Comparison of ENCODE assay signal across 1 cellular context in genomic region chr19:47013041-47013517, GRCh38.
A peak's percentile ranks its signal among the peaks of the same experiment; 100 is the strongest.
TF ChIP-seq lines count a peak whose summit lies in the region.

No MANE protein-coding gene starts in this region.

TF ChIP-seq in K562, 482 proteins besides CTCF, POLR2A, EP300 and RAD21 (continued from another document and continues in another):
- TF ChIP-seq JUND (IDR thresholded peaks at IDR 0.05; ENCODE audit: borderline replicate concordance, low read depth, low read length) (peak; percentile 37; the same call in 1 of the 2 replicates), JUND (tag; IDR thresholded peaks at IDR 0.05; ENCODE audit: borderline replicate concordance, low read depth, low read length) (no peak), POU5F1 (IDR thresholded peaks at IDR 0.05; ENCODE audit: borderline replicate concordance, low read depth, low read length, partially characterized antibody) (no peak), STAG1 (CRISPR knock-in tag; IDR thresholded peaks at IDR 0.05; ENCODE audit: borderline replicate concordance) (peak; percentile 87; the same call in 1 of the 2 replicates), CXXC5 (CRISPR knock-in tag; IDR thresholded peaks at IDR 0.05) (peak; percentile 53; the same call in 1 of the 2 replicates), MTA1 (IDR thresholded peaks at IDR 0.05; ENCODE audit: borderline replicate concordance) (peak; percentile 19; the same call in 1 of the 2 replicates), TRIM25 (IDR thresholded peaks at IDR 0.05; ENCODE audit: borderline replicate concordance) (no peak), PCBP2 (IDR thresholded peaks at IDR 0.05; ENCODE audit: low read depth, low read length, poor library complexity, severe bottlenecking) (no peak), PPARD (CRISPR knock-in tag; IDR thresholded peaks at IDR 0.05) (no peak), THRAP3 (IDR thresholded peaks at IDR 0.05; ENCODE audit: borderline replicate concordance) (no peak), SNAPC5 (CRISPR knock-in tag; IDR thresholded peaks at IDR 0.05) (no peak), ZNF184 (CRISPR knock-in tag; IDR thresholded peaks at IDR 0.05) (no peak), MYNN (IDR thresholded peaks at IDR 0.05) (peak; percentile 55; the same call in 1 of the 2 replicates), MYNN (CRISPR knock-in tag; IDR thresholded peaks at IDR 0.05) (no peak), ARID2 (IDR thresholded peaks at IDR 0.05) (peak; percentile 85), ZNF445 (CRISPR knock-in tag; IDR thresholded peaks at IDR 0.05; ENCODE audit: low read depth) (no peak), RBFOX2 (IDR thresholded peaks at IDR 0.05; ENCODE audit: low read depth, low read length) (0 out of 2 replicates have a peak, but pooled peaks have one; percentile 34), GABPB1 (CRISPR knock-in tag; IDR thresholded peaks at IDR 0.05) (no peak), RCOR1 (IDR thresholded peaks at IDR 0.05; ENCODE audit: borderline replicate concordance in 1 of 2, low read depth in 2 of 2, low read length in 2 of 2) (peak in 1 of 2 experiments; percentile 68; a peak in 1 of 4 replicates), STAT6 (CRISPR knock-in tag; IDR thresholded peaks at IDR 0.05) (no peak), ZNF311 (CRISPR knock-in tag; IDR thresholded peaks at IDR 0.05) (no peak), ZNF239 (CRISPR knock-in tag; IDR thresholded peaks at IDR 0.05) (0 out of 2 replicates have a peak, but pooled peaks have one; percentile 34), ASH1L (IDR thresholded peaks at IDR 0.05; ENCODE audit: borderline replicate concordance, low read depth, partially characterized antibody) (no peak), MTA3 (IDR thresholded peaks at IDR 0.05; ENCODE audit: borderline replicate concordance) (peak; percentile 40; the same call in 1 of the 2 replicates), YY1 (IDR thresholded peaks at IDR 0.05; ENCODE audit: borderline replicate concordance in 1 of 3, control insufficient read depth in 1 of 3, extremely low read depth in 1 of 3, insufficient read depth in 3 of 3, insufficient read length in 1 of 3, insufficient replicate concordance in 2 of 3, low read depth in 1 of 3, low read length in 2 of 3) (peak in 2 of 3 experiments; percentile 59 to 68), HMGN3 (IDR thresholded peaks at IDR 0.05; ENCODE audit: borderline replicate concordance, extremely low read depth, insufficient read length, low read depth, low read length) (peak; percentile 70), RNF219 (CRISPR knock-in tag; IDR thresholded peaks at IDR 0.05) (no peak), ZSCAN32 (CRISPR knock-in tag; IDR thresholded peaks at IDR 0.05) (no peak), TGIF2 (CRISPR knock-in tag; IDR thresholded peaks at IDR 0.05) (no peak), ZC3H8 (IDR thresholded peaks at IDR 0.05) (no peak), MTA2 (IDR thresholded peaks at IDR 0.05; ENCODE audit: low read depth) (no peak), ZFP36 (IDR thresholded peaks at IDR 0.05; ENCODE audit: low read depth, low read length, partially characterized antibody) (peak; percentile 29), POLR2AphosphoS5 (IDR thresholded peaks at IDR 0.05; ENCODE audit: control insufficient read depth, insufficient read depth, low read depth, low read length) (no peak), ATF7 (IDR thresholded peaks at IDR 0.05) (peak; percentile 59), ZNF174 (CRISPR knock-in tag; IDR thresholded peaks at IDR 0.05) (no peak), ZNF212 (CRISPR knock-in tag; IDR thresholded peaks at IDR 0.05) (no peak), ZFX (CRISPR knock-in tag; IDR thresholded peaks at IDR 0.05) (peak; percentile 27; the same call in 1 of the 2 replicates)
- TF ChIP-seq, protein P1, sequence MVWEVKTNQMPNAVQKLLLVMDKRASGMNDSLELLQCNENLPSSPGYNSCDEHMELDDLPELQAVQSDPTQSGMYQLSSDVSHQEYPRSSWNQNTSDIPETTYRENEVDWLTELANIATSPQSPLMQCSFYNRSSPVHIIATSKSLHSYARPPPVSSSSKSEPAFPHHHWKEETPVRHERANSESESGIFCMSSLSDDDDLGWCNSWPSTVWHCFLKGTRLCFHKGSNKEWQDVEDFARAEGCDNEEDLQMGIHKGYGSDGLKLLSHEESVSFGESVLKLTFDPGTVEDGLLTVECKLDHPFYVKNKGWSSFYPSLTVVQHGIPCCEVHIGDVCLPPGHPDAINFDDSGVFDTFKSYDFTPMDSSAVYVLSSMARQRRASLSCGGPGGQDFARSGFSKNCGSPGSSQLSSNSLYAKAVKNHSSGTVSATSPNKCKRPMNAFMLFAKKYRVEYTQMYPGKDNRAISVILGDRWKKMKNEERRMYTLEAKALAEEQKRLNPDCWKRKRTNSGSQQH (CRISPR knock-in tag; IDR thresholded peaks at IDR 0.05): no peak
- TF ChIP-seq, protein P2, sequence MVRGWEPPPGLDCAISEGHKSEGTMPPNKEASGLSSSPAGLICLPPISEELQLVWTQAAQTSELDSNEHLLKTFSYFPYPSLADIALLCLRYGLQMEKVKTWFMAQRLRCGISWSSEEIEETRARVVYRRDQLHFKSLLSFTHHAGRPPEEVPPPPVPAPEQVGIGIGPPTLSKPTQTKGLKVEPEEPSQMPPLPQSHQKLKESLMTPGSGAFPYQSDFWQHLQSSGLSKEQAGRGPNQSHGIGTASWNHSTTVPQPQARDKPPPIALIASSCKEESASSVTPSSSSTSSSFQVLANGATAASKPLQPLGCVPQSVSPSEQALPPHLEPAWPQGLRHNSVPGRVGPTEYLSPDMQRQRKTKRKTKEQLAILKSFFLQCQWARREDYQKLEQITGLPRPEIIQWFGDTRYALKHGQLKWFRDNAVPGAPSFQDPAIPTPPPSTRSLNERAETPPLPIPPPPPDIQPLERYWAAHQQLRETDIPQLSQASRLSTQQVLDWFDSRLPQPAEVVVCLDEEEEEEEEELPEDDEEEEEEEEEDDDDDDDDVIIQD (CRISPR knock-in tag; IDR thresholded peaks at IDR 0.05): no peak
- TF ChIP-seq, protein P3, sequence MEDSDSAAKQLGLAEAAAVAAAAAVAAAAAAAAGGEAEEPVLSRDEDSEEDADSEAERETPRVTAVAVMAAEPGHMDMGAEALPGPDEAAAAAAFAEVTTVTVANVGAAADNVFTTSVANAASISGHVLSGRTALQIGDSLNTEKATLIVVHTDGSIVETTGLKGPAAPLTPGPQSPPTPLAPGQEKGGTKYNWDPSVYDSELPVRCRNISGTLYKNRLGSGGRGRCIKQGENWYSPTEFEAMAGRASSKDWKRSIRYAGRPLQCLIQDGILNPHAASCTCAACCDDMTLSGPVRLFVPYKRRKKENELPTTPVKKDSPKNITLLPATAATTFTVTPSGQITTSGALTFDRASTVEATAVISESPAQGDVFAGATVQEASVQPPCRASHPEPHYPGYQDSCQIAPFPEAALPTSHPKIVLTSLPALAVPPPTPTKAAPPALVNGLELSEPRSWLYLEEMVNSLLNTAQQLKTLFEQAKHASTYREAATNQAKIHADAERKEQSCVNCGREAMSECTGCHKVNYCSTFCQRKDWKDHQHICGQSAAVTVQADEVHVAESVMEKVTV (CRISPR knock-in tag; IDR thresholded peaks at IDR 0.05): peak; percentile 88
- TF ChIP-seq, protein P4, sequence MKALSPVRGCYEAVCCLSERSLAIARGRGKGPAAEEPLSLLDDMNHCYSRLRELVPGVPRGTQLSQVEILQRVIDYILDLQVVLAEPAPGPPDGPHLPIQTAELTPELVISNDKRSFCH (CRISPR knock-in tag; IDR thresholded peaks at IDR 0.05): no peak
- TF ChIP-seq, protein P4 (tag; IDR thresholded peaks at IDR 0.05): peak; percentile 63; the same call in 1 of the 2 replicates
- TF ChIP-seq, protein P5, sequence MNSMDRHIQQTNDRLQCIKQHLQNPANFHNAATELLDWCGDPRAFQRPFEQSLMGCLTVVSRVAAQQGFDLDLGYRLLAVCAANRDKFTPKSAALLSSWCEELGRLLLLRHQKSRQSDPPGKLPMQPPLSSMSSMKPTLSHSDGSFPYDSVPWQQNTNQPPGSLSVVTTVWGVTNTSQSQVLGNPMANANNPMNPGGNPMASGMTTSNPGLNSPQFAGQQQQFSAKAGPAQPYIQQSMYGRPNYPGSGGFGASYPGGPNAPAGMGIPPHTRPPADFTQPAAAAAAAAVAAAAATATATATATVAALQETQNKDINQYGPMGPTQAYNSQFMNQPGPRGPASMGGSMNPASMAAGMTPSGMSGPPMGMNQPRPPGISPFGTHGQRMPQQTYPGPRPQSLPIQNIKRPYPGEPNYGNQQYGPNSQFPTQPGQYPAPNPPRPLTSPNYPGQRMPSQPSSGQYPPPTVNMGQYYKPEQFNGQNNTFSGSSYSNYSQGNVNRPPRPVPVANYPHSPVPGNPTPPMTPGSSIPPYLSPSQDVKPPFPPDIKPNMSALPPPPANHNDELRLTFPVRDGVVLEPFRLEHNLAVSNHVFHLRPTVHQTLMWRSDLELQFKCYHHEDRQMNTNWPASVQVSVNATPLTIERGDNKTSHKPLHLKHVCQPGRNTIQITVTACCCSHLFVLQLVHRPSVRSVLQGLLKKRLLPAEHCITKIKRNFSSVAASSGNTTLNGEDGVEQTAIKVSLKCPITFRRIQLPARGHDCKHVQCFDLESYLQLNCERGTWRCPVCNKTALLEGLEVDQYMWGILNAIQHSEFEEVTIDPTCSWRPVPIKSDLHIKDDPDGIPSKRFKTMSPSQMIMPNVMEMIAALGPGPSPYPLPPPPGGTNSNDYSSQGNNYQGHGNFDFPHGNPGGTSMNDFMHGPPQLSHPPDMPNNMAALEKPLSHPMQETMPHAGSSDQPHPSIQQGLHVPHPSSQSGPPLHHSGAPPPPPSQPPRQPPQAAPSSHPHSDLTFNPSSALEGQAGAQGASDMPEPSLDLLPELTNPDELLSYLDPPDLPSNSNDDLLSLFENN (IDR thresholded peaks at IDR 0.05; ENCODE audit: low read depth in 2 of 2, low read length in 2 of 2): 0 out of 4 replicates have a peak, but pooled peaks of 1 of the 2 experiments have one; percentile 18
- TF ChIP-seq, protein P6, sequence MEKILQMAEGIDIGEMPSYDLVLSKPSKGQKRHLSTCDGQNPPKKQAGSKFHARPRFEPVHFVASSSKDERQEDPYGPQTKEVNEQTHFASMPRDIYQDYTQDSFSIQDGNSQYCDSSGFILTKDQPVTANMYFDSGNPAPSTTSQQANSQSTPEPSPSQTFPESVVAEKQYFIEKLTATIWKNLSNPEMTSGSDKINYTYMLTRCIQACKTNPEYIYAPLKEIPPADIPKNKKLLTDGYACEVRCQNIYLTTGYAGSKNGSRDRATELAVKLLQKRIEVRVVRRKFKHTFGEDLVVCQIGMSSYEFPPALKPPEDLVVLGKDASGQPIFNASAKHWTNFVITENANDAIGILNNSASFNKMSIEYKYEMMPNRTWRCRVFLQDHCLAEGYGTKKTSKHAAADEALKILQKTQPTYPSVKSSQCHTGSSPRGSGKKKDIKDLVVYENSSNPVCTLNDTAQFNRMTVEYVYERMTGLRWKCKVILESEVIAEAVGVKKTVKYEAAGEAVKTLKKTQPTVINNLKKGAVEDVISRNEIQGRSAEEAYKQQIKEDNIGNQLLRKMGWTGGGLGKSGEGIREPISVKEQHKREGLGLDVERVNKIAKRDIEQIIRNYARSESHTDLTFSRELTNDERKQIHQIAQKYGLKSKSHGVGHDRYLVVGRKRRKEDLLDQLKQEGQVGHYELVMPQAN (IDR thresholded peaks at IDR 0.05; ENCODE audit: borderline replicate concordance): no peak
- TF ChIP-seq, protein P7, sequence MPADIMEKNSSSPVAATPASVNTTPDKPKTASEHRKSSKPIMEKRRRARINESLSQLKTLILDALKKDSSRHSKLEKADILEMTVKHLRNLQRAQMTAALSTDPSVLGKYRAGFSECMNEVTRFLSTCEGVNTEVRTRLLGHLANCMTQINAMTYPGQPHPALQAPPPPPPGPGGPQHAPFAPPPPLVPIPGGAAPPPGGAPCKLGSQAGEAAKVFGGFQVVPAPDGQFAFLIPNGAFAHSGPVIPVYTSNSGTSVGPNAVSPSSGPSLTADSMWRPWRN (IDR thresholded peaks at IDR 0.05; ENCODE audit: low read depth): no peak
